In the genomic region with DNA sequence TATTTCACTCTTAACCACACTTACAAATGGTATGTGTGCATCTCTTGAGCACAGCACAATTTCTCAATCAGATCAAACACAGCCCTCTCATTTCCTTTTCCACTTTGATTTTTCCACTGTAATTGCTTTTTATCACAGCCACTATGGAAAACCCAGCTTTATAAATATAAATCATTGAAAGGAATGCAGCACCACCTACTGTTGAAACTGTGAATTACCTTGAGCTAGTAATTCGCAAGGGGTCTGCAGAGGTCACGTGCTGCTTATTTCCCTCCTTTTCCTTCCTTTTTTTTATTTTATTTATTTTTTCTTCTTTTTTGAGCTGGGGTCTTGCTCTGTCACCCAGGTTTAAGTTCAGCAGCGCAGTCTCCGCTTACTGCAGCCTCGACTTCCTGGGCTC, we compare ENCODE assay signal across 8 cellular contexts.
DNase-seq lines count a peak whose midpoint lies in the region; ATAC-seq and TF ChIP-seq lines count a peak whose summit lies in the region.
"Had no signal": no experiment of that assay in that cellular context is flagged by ENCODE, and none has a peak within 500 bp of the region (broad histone marks: within the 10 kb centered on the region; RNA-seq: fewer than 3 reads in every experiment).

No MANE protein-coding gene starts in this region.

- no peak overlapping the region for H3K4me3 Mint-ChIP-seq in progenitor cell of endocrine pancreas (ENCODE audit: low read depth)
- H3K4me3 Mint-ChIP-seq in stimulated activated effector memory CD8-positive, alpha-beta T cell treated with anti-CD3 and anti-CD28 coated beads, Interleukin-12 subunit alpha, Interleukin-12 subunit beta, amount 100 ng/mL, for 72 hours: no peak overlapping the region
- H3K4me3 Mint-ChIP-seq: activated naive CD4-positive, alpha-beta T cell treated with anti-CD3 and anti-CD28 coated beads for 36 hours had no signal

- no peak for ATAC-seq in stimulated activated effector memory CD8-positive, alpha-beta T cell treated with anti-CD3 and anti-CD28 coated beads, Interleukin-12 subunit alpha, Interleukin-12 subunit beta, amount 100 ng/mL, for 72 hours
- ATAC-seq in GM21447 (IDR thresholded peaks at IDR 0.05; ENCODE audit: unreplicated experiment) (no peak), GM18909 (IDR thresholded peaks at IDR 0.05; ENCODE audit: poor library complexity, unreplicated experiment) (no peak)

- intact Hi-C loops in colonic mucosa (cut with DNase I): no loop called here

- H3K36me3 ChIP-seq in colonic mucosa: no peaks in the 10 kb centered on the region

- H3K9me3 Mint-ChIP-seq in progenitor cell of endocrine pancreas (ENCODE audit: low read depth): no peaks in the 10 kb centered on the region
- no peaks in the 10 kb centered on the region for H3K9me3 Mint-ChIP-seq in stimulated activated effector memory CD8-positive, alpha-beta T cell treated with anti-CD3 and anti-CD28 coated beads, Interleukin-12 subunit alpha, Interleukin-12 subunit beta, amount 100 ng/mL, for 72 hours
- H3K9me3 Mint-ChIP-seq: activated naive CD4-positive, alpha-beta T cell treated with anti-CD3 and anti-CD28 coated beads for 36 hours had no signal

- no peak overlapping the region for H3K9ac ChIP-seq in colonic mucosa (ENCODE audit: low read depth in 2 of 2, low read length in 2 of 2)

- no peaks in the 10 kb centered on the region for H3K4me1 ChIP-seq in colonic mucosa

- H3K36me3 Mint-ChIP-seq in progenitor cell of endocrine pancreas (ENCODE audit: insufficient read depth): peaks cover 32% of the 10 kb centered on the region
- H3K36me3 Mint-ChIP-seq in stimulated activated effector memory CD8-positive, alpha-beta T cell treated with anti-CD3 and anti-CD28 coated beads, Interleukin-12 subunit alpha, Interleukin-12 subunit beta, amount 100 ng/mL, for 72 hours: no peaks in the 10 kb centered on the region

- H3K27me3 ChIP-seq in colonic mucosa: no peaks in the 10 kb centered on the region

- H3K9me3 ChIP-seq in colonic mucosa: no peaks in the 10 kb centered on the region

- H3K4me3 ChIP-seq in GM12865 (ENCODE audit: low read depth, low read length) (no peak overlapping the region), colonic mucosa (no peak overlapping the region)

- no peak overlapping the region for H3K27ac Mint-ChIP-seq in progenitor cell of endocrine pancreas
- H3K27ac Mint-ChIP-seq in stimulated activated effector memory CD8-positive, alpha-beta T cell treated with anti-CD3 and anti-CD28 coated beads, Interleukin-12 subunit alpha, Interleukin-12 subunit beta, amount 100 ng/mL, for 72 hours: no peak overlapping the region
- H3K27ac Mint-ChIP-seq: activated naive CD4-positive, alpha-beta T cell treated with anti-CD3 and anti-CD28 coated beads for 36 hours had no signal

- H3K27ac ChIP-seq in colonic mucosa: no peak overlapping the region

- no peak for DNase-seq in GM12865 (ENCODE audit: low read depth)
- DNase-seq in NCI-H1694 treated with DMSO at 0.1 percent for 48 hours (lab: John Stamatoyannopoulos, UW): peak; percentile 10
- no peak for DNase-seq in colonic mucosa
- no peak for DNase-seq in progenitor cell of endocrine pancreas (ENCODE audit: low spot score, unreplicated experiment)
- no peak for DNase-seq in stimulated activated effector memory CD8-positive, alpha-beta T cell treated with anti-CD3 and anti-CD28 coated beads, Interleukin-12 subunit alpha, Interleukin-12 subunit beta, amount 100 ng/mL, for 72 hours (ENCODE audit: low spot score in 2 of 2)
- DNase-seq: activated naive CD4-positive, alpha-beta T cell treated with anti-CD3 and anti-CD28 coated beads for 36 hours had no signal

- H3K4me1 Mint-ChIP-seq in progenitor cell of endocrine pancreas (ENCODE audit: low read depth): no peaks in the 10 kb centered on the region
- no peaks in the 10 kb centered on the region for H3K4me1 Mint-ChIP-seq in stimulated activated effector memory CD8-positive, alpha-beta T cell treated with anti-CD3 and anti-CD28 coated beads, Interleukin-12 subunit alpha, Interleukin-12 subunit beta, amount 100 ng/mL, for 72 hours

- peak; percentile 32 for TF ChIP-seq CTCF in GM12865 (IDR thresholded peaks at IDR 0.05; ENCODE audit: insufficient read depth, low read depth, low read length, missing control alignments)
- TF ChIP-seq CTCF in colonic mucosa (IDR thresholded peaks at IDR 0.05): peak; percentile 36
- peak; percentile 69 for TF ChIP-seq CTCF in progenitor cell of endocrine pancreas (IDR thresholded peaks at IDR 0.05; ENCODE audit: unreplicated experiment)

- no peaks in the 10 kb centered on the region for H3K27me3 Mint-ChIP-seq in progenitor cell of endocrine pancreas
